ENCODE assay signal across 8 cellular contexts in genomic region chr17:32350662-32351418, GRCh38. TPM values are rescaled to one million over a fixed set of nuclear protein-coding genes. Genes with fewer than 3 reads are reported as not detected.
DNase-seq lines count a peak whose midpoint lies in the region; ATAC-seq and TF ChIP-seq lines count a peak whose summit lies in the region.

No MANE protein-coding gene starts in this region.

- no peaks in the 10 kb centered on the region for H3K9me3 ChIP-seq in breast epithelium

- ATAC-seq in GM18517 (IDR thresholded peaks at IDR 0.05; ENCODE audit: unreplicated experiment): peak; percentile 4
- ATAC-seq in HG03442 (IDR thresholded peaks at IDR 0.05; ENCODE audit: unreplicated experiment): peak; percentile 9
- no peak for ATAC-seq in GM19397 (IDR thresholded peaks at IDR 0.05; ENCODE audit: unreplicated experiment)

- intact Hi-C loops in breast epithelium (cut with DNase I; ENCODE audit: low total_unique reads): no loop called here

- peaks cover 0 to 33% of the 10 kb centered on the region in 2 donors for H3K4me1 ChIP-seq in breast epithelium

- H3K36me3 ChIP-seq in BJ (ENCODE audit: control insufficient read depth, insufficient read depth, low read length) (peaks cover 6% of the 10 kb centered on the region), breast epithelium (no peaks in the 10 kb centered on the region)

- CTCF ChIA-PET in BJ (lab: Yijun Ruan, JAX) (no interaction called here), RWPE1 (lab: Yijun Ruan, JAX) (interaction anchor here (0.8 kb wide), 1 partner anchor 15 kb away, joined by 3 read pairs; no protein-coding TSS in a partner anchor)

- POLR2A ChIA-PET in BJ (lab: Charles Lee): interaction anchor here (0.6 to 1.0 kb wide), 5 partner anchors 8 to 396 kb away, joined by 3 to 18 read pairs (median 5); no protein-coding TSS in a partner anchor
- POLR2A ChIA-PET in RWPE1 (lab: Yijun Ruan, JAX; ENCODE audit: low non-redundant PET): interaction anchor here (0.5 kb wide), 1 partner anchor 114 kb away, joined by 10 read pairs; no protein-coding TSS in a partner anchor

- H3K27me3 ChIP-seq in BJ (ENCODE audit: control insufficient read depth, insufficient read depth, low read length) (no peaks in the 10 kb centered on the region), breast epithelium (no peaks in the 10 kb centered on the region)

- H3K4me3 ChIP-seq in BJ (ENCODE audit: low read depth, low read length) (peak overlapping the region; percentile 87), breast epithelium (peak overlapping the region; percentile 93 to 97 (median 93))

- H3K27ac ChIP-seq in RWPE1 (peak overlapping the region; percentile 90), breast epithelium (peak overlapping the region; percentile 97 to 99)

- DNase-seq in BJ (ENCODE audit: low read depth) (no peak), RWPE1 (ENCODE audit: low spot score) (no peak), breast epithelium (ENCODE audit: low spot score in 2 of 2) (peak in 1 of 2 donors; percentile 33), inferior parietal cortex (ENCODE audit: extremely low spot score) (peak; percentile 47)
- peak; percentile 21 for DNase-seq in stimulated activated CD4-positive, alpha-beta T cell treated with anti-CD3 and anti-CD28 coated beads, Interleukin-12 subunit alpha, Interleukin-12 subunit beta, amount 100 ng/mL, for 4 hours

- TF ChIP-seq CTCF in BJ (IDR thresholded peaks at IDR 0.05; ENCODE audit: insufficient read depth, low read depth, low read length): no peak
- TF ChIP-seq CTCF in RWPE1 (conservative IDR thresholded peaks at IDR 0.05; ENCODE audit: low read depth): no peak
- TF ChIP-seq CTCF in breast epithelium (IDR thresholded peaks at IDR 0.05): no peak

- TF ChIP-seq POLR2A in breast epithelium (IDR thresholded peaks at IDR 0.05): no peak

RNA-seq across cellular contexts. Expression of gene ZNF207, which starts 0.9 kb away (rescaled TPM):
- 165 and 179 TPM in 2 replicates for polyA plus RNA-seq in BJ (2011; rRNA removed)
- 129 and 223 TPM in 2 replicates for polyA minus RNA-seq in BJ (2011; rRNA and poly(A)+ RNA removed)
- 100 to 1,000 TPM; 145 to 238 (median 172) TPM for total RNA-seq in breast epithelium

RNA-seq across cellular contexts. Expression of gene C17orf75, which starts 8.9 kb away (rescaled TPM):
- 9.6 and 13.7 TPM in 2 replicates for polyA plus RNA-seq in BJ (2011; rRNA removed)
- polyA minus RNA-seq in BJ (2011; rRNA and poly(A)+ RNA removed): 8.7 and 10.6 TPM in 2 replicates
- total RNA-seq in breast epithelium: 10 to 100 TPM; 11.5 to 16.5 (median 14.7) TPM

Comparison
In these comparisons a context has a peak if more than half of its experiments do, and no peak if none do; other contexts are left out.
1. DNase-seq: peak in inferior parietal cortex (single experiment) and stimulated activated CD4-positive, alpha-beta T cell treated with anti-CD3 and anti-CD28 coated beads, Interleukin-12 subunit alpha, Interleukin-12 subunit beta, amount 100 ng/mL, for 4 hours (single experiment); none in BJ (single experiment) and RWPE1 (single experiment).